8 cellular contexts compared by ENCODE assay signal in genomic region chr15:87604857-87605446, GRCh38.
DNase-seq lines count a peak whose midpoint lies in the region; ATAC-seq and TF ChIP-seq lines count a peak whose summit lies in the region.

No MANE protein-coding gene starts in this region.

- ATAC-seq in stimulated activated naive CD8-positive, alpha-beta T cell treated with anti-CD3 and anti-CD28 coated beads, Interleukin-15, Interleukin-2, amounts not matched to agents 100 U/mL and 50 U/mL, for 24 hours = no peak
- ATAC-seq in left colon = no peak
- no peak for ATAC-seq in HG03045 (IDR thresholded peaks at IDR 0.05; ENCODE audit: unreplicated experiment)

- no peaks in the 10 kb centered on the region for H3K9me3 Mint-ChIP-seq in activated naive CD4-positive, alpha-beta T cell treated with anti-CD3 and anti-CD28 coated beads, Interleukin-2, amount 10 ng/mL, durations not matched to agents 7 days and 5 days

- in situ Hi-C loops in ACHN (cut with HindIII; ENCODE audit: low pct_ligation_motif_present, low pct_unique_long_range_greater_than_20kb, low sequenced_read_pairs) = no loop called here

- H3K27ac Mint-ChIP-seq in activated naive CD4-positive, alpha-beta T cell treated with anti-CD3 and anti-CD28 coated beads, Interleukin-2, amount 10 ng/mL, durations not matched to agents 7 days and 5 days = no peak overlapping the region

- TF ChIP-seq POLR2A in erythroblast (IDR thresholded peaks at IDR 0.05; ENCODE audit: low read length) = no peak

- no peaks in the 10 kb centered on the region for H3K36me3 Mint-ChIP-seq in activated naive CD4-positive, alpha-beta T cell treated with anti-CD3 and anti-CD28 coated beads, Interleukin-2, amount 10 ng/mL, durations not matched to agents 7 days and 5 days

- no peak overlapping the region for H3K4me3 Mint-ChIP-seq in activated naive CD4-positive, alpha-beta T cell treated with anti-CD3 and anti-CD28 coated beads, Interleukin-2, amount 10 ng/mL, durations not matched to agents 7 days and 5 days

- peaks cover 6% of the 10 kb centered on the region for H3K4me1 Mint-ChIP-seq in activated naive CD4-positive, alpha-beta T cell treated with anti-CD3 and anti-CD28 coated beads, Interleukin-2, amount 10 ng/mL, durations not matched to agents 7 days and 5 days

- CTCF ChIA-PET in activated naive CD4-positive, alpha-beta T cell treated with anti-CD3 and anti-CD28 coated beads, Interleukin-2, amount 10 ng/mL, durations not matched to agents 7 days and 5 days (lab: Charles Lee) = interaction anchor here (0.9 to 1.2 kb wide), 8 partner anchors 9 to 980 kb away, joined by 3 to 4 read pairs (median 3); no protein-coding TSS in a partner anchor

- intact Hi-C loops in left colon (cut with DNase I, micrococcal nuclease) = no loop called here

- H3K27me3 Mint-ChIP-seq in activated naive CD4-positive, alpha-beta T cell treated with anti-CD3 and anti-CD28 coated beads, Interleukin-2, amount 10 ng/mL, durations not matched to agents 7 days and 5 days = no peaks in the 10 kb centered on the region

- peak; percentile 40 for DNase-seq in activated naive CD4-positive, alpha-beta T cell treated with anti-CD3 and anti-CD28 coated beads, Interleukin-2, amount 10 ng/mL, durations not matched to agents 7 days and 5 days
- DNase-seq in activated naive CD4-positive, alpha-beta T cell treated with Interleukin-2 at 50 U/mL for 16 hours = no peak
- DNase-seq in NCI-H69 (lab: John Stamatoyannopoulos, UW) = peak; percentile 0
- peak; percentile 2 to 42 for DNase-seq in erythroblast (lab: John Stamatoyannopoulos, UW)
- peak; percentile 7 for DNase-seq in stimulated activated naive CD8-positive, alpha-beta T cell treated with anti-CD3 and anti-CD28 coated beads, Interleukin-15, Interleukin-2, amounts not matched to agents 100 U/mL and 50 U/mL, for 24 hours
- DNase-seq in ACHN = no peak
- DNase-seq in left colon = no peak

Comparison
In these comparisons a context has a peak if more than half of its experiments do, and no peak if none do; other contexts are left out.
1. DNase-seq: peak in activated naive CD4-positive, alpha-beta T cell treated with anti-CD3 and anti-CD28 coated beads, Interleukin-2, amount 10 ng/mL, durations not matched to agents 7 days and 5 days (single experiment), NCI-H69 (single experiment), erythroblast (2 of 2) and stimulated activated naive CD8-positive, alpha-beta T cell treated with anti-CD3 and anti-CD28 coated beads, Interleukin-15, Interleukin-2, amounts not matched to agents 100 U/mL and 50 U/mL, for 24 hours (single experiment); none in activated naive CD4-positive, alpha-beta T cell treated with Interleukin-2 at 50 U/mL for 16 hours (single experiment), ACHN (single experiment) and left colon (0 of 2).